8 cellular contexts compared by ENCODE assay signal in genomic region chr13:74290324-74290773, GRCh38.
DNase-seq lines count a peak whose midpoint lies in the region; ATAC-seq, FAIRE-seq and TF ChIP-seq lines count a peak whose summit lies in the region.

No MANE protein-coding gene starts in this region.

- H3K9me3 ChIP-seq in astrocyte (ENCODE audit: insufficient read depth, low read depth, low read length) (no peaks in the 10 kb centered on the region), skeletal muscle satellite cell (replicated peaks; ENCODE audit: low read length) (no peaks in the 10 kb centered on the region)

- ATAC-seq in GM19468 (IDR thresholded peaks at IDR 0.05; ENCODE audit: extremely low read depth, unreplicated experiment): peak; percentile 67
- ATAC-seq in HG03520 (IDR thresholded peaks at IDR 0.05; ENCODE audit: unreplicated experiment): peak; percentile 84

- no peaks in the 10 kb centered on the region for H4K20me1 ChIP-seq in astrocyte (ENCODE audit: insufficient read depth, low read length)

- no peaks in the 10 kb centered on the region for H3K9me3 Mint-ChIP-seq in astrocyte (ENCODE audit: unreplicated experiment)

- no peak overlapping the region for H3K4me3 Mint-ChIP-seq in astrocyte (ENCODE audit: unreplicated experiment)

- no peak for FAIRE-seq in astrocyte (lab: Jason Lieb, UNC)

- H3K4me3 ChIP-seq in astrocyte (ENCODE audit: insufficient read depth, low read depth, low read length) (peak overlapping the region; percentile 5), skeletal muscle satellite cell (ENCODE audit: low read length) (peak overlapping the region; percentile 41)

- no peaks in the 10 kb centered on the region for H3K27me3 ChIP-seq in astrocyte (ENCODE audit: insufficient read depth, low read length)
- no peaks in the 10 kb centered on the region for H3K27me3 ChIP-seq in skeletal muscle satellite cell (ENCODE audit: control insufficient read depth, insufficient read depth, low read length)

- H3K27ac Mint-ChIP-seq in astrocyte (ENCODE audit: unreplicated experiment): peak overlapping the region; percentile 43

- peaks cover 26% of the 10 kb centered on the region for H3K4me1 ChIP-seq in astrocyte (ENCODE audit: insufficient read depth, low read length)
- H3K4me1 ChIP-seq in skeletal muscle satellite cell (ENCODE audit: control insufficient read depth, insufficient read depth, low read length): peaks cover 28% of the 10 kb centered on the region

- H3K4me1 Mint-ChIP-seq in astrocyte (ENCODE audit: low read depth, unreplicated experiment): peaks cover 24% of the 10 kb centered on the region

- no peaks in the 10 kb centered on the region for H3K79me2 ChIP-seq in astrocyte (ENCODE audit: insufficient read depth, low read length)

- no peak overlapping the region for H3K27ac ChIP-seq in astrocyte (ENCODE audit: low read depth, low read length)

- peak overlapping the region; percentile 78 for H3K4me2 ChIP-seq in astrocyte (ENCODE audit: low read length)
- H3K4me2 ChIP-seq in skeletal muscle satellite cell (ENCODE audit: low read length): peak overlapping the region; percentile 64

- H3K36me3 ChIP-seq in astrocyte (ENCODE audit: insufficient read depth, low read length) (no peaks in the 10 kb centered on the region), skeletal muscle satellite cell (ENCODE audit: insufficient read depth, low read length) (no peaks in the 10 kb centered on the region)

- no peaks in the 10 kb centered on the region for H3K27me3 Mint-ChIP-seq in astrocyte (ENCODE audit: low read depth, unreplicated experiment)

- H3K36me3 Mint-ChIP-seq in astrocyte (ENCODE audit: low read depth, unreplicated experiment): no peaks in the 10 kb centered on the region

- TF ChIP-seq CTCF in astrocyte (IDR thresholded peaks at IDR 0.05; ENCODE audit: insufficient read depth, low read depth, low read length): no peak

- peak; percentile 55 for DNase-seq in DMS 273 (lab: John Stamatoyannopoulos, UW; ENCODE audit: unreplicated experiment)
- DNase-seq in OCI-M1 (lab: John Stamatoyannopoulos, UW): peak; percentile 92
- peak; percentile 100 for DNase-seq in astrocyte (ENCODE audit: low read depth)
- peak; percentile 91 for DNase-seq in iPS DF 4.7 (ENCODE audit: extremely low read depth, low spot score)
- no peak for DNase-seq in D341Med (ENCODE audit: low spot score)

- peak overlapping the region; percentile 15 for H2AFZ ChIP-seq in astrocyte (ENCODE audit: low read depth, low read length)

- H3K9ac ChIP-seq in astrocyte (ENCODE audit: low read length) (peak overlapping the region; percentile 34), skeletal muscle satellite cell (ENCODE audit: low read depth, low read length) (no peak overlapping the region)
